1 cellular context compared by ENCODE assay signal in genomic region chr3:155870945-155871745, GRCh38.
TF ChIP-seq lines count a peak whose summit lies in the region.

No MANE protein-coding gene starts in this region.

TF ChIP-seq in K562, 482 proteins besides CTCF, POLR2A, EP300 and RAD21 (continued from another document and continues in another):
- TF ChIP-seq, protein P1, sequence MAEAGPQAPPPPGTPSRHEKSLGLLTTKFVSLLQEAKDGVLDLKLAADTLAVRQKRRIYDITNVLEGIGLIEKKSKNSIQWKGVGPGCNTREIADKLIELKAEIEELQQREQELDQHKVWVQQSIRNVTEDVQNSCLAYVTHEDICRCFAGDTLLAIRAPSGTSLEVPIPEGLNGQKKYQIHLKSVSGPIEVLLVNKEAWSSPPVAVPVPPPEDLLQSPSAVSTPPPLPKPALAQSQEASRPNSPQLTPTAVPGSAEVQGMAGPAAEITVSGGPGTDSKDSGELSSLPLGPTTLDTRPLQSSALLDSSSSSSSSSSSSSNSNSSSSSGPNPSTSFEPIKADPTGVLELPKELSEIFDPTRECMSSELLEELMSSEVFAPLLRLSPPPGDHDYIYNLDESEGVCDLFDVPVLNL (CRISPR knock-in tag; IDR thresholded peaks at IDR 0.05; ENCODE audit: low read depth), result peak; percentile 56; the same call in 1 of the 2 replicates
- TF ChIP-seq, protein P2, sequence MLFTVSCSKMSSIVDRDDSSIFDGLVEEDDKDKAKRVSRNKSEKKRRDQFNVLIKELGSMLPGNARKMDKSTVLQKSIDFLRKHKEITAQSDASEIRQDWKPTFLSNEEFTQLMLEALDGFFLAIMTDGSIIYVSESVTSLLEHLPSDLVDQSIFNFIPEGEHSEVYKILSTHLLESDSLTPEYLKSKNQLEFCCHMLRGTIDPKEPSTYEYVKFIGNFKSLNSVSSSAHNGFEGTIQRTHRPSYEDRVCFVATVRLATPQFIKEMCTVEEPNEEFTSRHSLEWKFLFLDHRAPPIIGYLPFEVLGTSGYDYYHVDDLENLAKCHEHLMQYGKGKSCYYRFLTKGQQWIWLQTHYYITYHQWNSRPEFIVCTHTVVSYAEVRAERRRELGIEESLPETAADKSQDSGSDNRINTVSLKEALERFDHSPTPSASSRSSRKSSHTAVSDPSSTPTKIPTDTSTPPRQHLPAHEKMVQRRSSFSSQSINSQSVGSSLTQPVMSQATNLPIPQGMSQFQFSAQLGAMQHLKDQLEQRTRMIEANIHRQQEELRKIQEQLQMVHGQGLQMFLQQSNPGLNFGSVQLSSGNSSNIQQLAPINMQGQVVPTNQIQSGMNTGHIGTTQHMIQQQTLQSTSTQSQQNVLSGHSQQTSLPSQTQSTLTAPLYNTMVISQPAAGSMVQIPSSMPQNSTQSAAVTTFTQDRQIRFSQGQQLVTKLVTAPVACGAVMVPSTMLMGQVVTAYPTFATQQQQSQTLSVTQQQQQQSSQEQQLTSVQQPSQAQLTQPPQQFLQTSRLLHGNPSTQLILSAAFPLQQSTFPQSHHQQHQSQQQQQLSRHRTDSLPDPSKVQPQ (CRISPR knock-in tag; IDR thresholded peaks at IDR 0.05; ENCODE audit: borderline replicate concordance), result no peak
- TF ChIP-seq BCL6 (CRISPR knock-in tag; IDR thresholded peaks at IDR 0.05), result no peak
- no peak for TF ChIP-seq CCAR2 (IDR thresholded peaks at IDR 0.05; ENCODE audit: low read depth, low read length)
- no peak for TF ChIP-seq ZFP30 (CRISPR knock-in tag; IDR thresholded peaks at IDR 0.05; ENCODE audit: borderline replicate concordance)
- TF ChIP-seq PURB (CRISPR knock-in tag; IDR thresholded peaks at IDR 0.05; ENCODE audit: low read depth), result no peak
- no peak for TF ChIP-seq ZNF75A (CRISPR knock-in tag; IDR thresholded peaks at IDR 0.05)
- TF ChIP-seq, protein P3, sequence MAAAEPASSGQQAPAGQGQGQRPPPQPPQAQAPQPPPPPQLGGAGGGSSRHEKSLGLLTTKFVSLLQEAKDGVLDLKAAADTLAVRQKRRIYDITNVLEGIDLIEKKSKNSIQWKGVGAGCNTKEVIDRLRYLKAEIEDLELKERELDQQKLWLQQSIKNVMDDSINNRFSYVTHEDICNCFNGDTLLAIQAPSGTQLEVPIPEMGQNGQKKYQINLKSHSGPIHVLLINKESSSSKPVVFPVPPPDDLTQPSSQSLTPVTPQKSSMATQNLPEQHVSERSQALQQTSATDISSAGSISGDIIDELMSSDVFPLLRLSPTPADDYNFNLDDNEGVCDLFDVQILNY (CRISPR knock-in tag; IDR thresholded peaks at IDR 0.05), result 0 out of 2 replicates have a peak, but pooled peaks have one; percentile 56
- TF ChIP-seq CBX1 (IDR thresholded peaks at IDR 0.05; ENCODE audit: low read depth), result 0 out of 2 replicates have a peak, but pooled peaks have one; percentile 27
- TF ChIP-seq TEAD4 (IDR thresholded peaks at IDR 0.05; ENCODE audit: low read length), result no peak
- TF ChIP-seq TEAD4 (CRISPR knock-in tag; IDR thresholded peaks at IDR 0.05; ENCODE audit: borderline replicate concordance), result 0 out of 2 replicates have a peak, but pooled peaks have one; percentile 41
- 0 out of 2 replicates have a peak, but pooled peaks have one; percentile 25 for TF ChIP-seq HDAC2 (IDR thresholded peaks at IDR 0.05)
- TF ChIP-seq REST (CRISPR knock-in tag; IDR thresholded peaks at IDR 0.05; ENCODE audit: low read depth), result no peak
- TF ChIP-seq TCF7L2 (IDR thresholded peaks at IDR 0.05; ENCODE audit: low read depth, low read length), result no peak
- TF ChIP-seq SRSF1 (IDR thresholded peaks at IDR 0.05; ENCODE audit: low read depth, low read length), result no peak
- no peak for TF ChIP-seq ATF4 (CRISPR knock-in tag; IDR thresholded peaks at IDR 0.05)
- TF ChIP-seq CREB1 (IDR thresholded peaks at IDR 0.05), result peak; percentile 7; the same call in 1 of the 2 replicates
- no peak; the same call in 1 of the 2 replicates for TF ChIP-seq CREB1 (CRISPR knock-in tag; IDR thresholded peaks at IDR 0.05)
- no peak for TF ChIP-seq CHD4 (IDR thresholded peaks at IDR 0.05; ENCODE audit: insufficient read depth, insufficient replicate concordance, low read depth, low read length, poor library complexity, severe bottlenecking)
- TF ChIP-seq NFE2 (IDR thresholded peaks at IDR 0.05; ENCODE audit: low read depth), result no peak
- TF ChIP-seq, protein P4, sequence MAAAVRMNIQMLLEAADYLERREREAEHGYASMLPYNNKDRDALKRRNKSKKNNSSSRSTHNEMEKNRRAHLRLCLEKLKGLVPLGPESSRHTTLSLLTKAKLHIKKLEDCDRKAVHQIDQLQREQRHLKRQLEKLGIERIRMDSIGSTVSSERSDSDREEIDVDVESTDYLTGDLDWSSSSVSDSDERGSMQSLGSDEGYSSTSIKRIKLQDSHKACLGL (CRISPR knock-in tag; IDR thresholded peaks at IDR 0.05; ENCODE audit: borderline replicate concordance, poor library complexity, severe bottlenecking), result no peak
- TF ChIP-seq ARID2 (IDR thresholded peaks at IDR 0.05), result no peak
- TF ChIP-seq IRF2 (CRISPR knock-in tag; IDR thresholded peaks at IDR 0.05), result no peak
- TF ChIP-seq, protein P5, sequence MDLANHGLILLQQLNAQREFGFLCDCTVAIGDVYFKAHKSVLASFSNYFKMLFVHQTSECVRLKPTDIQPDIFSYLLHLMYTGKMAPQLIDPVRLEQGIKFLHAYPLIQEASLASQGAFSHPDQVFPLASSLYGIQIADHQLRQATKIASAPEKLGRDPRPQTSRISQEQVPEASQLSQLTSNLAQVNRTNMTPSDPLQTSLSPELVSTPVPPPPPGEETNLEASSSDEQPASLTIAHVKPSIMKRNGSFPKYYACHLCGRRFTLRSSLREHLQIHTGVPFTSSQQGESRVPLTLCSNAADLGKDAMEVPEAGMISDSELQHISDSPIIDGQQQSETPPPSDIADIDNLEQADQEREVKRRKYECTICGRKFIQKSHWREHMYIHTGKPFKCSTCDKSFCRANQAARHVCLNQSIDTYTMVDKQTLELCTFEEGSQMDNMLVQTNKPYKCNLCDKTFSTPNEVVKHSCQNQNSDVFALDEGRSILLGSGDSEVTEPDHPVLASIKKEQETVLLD (IDR thresholded peaks at IDR 0.05), result 0 out of 2 replicates have a peak, but pooled peaks have one; percentile 19
- peak; percentile 40 for TF ChIP-seq TAF1 (IDR thresholded peaks at IDR 0.05; ENCODE audit: control insufficient read depth, extremely low read depth, insufficient read depth, low read length, severe bottlenecking)
- TF ChIP-seq ZNF263 (CRISPR knock-in tag; IDR thresholded peaks at IDR 0.05; ENCODE audit: borderline replicate concordance), result 0 out of 2 replicates have a peak, but pooled peaks have one; percentile 15
- no peak for TF ChIP-seq NCOR1 (IDR thresholded peaks at IDR 0.05)
- TF ChIP-seq ZNF586 (CRISPR knock-in tag; conservative IDR thresholded peaks at IDR 0.05), result no peak
- TF ChIP-seq POLR2H (tag; IDR thresholded peaks at IDR 0.05; ENCODE audit: low read depth), result no peak; the same call in 1 of the 2 replicates
- no peak for TF ChIP-seq PRMT5 (CRISPR knock-in tag; IDR thresholded peaks at IDR 0.05)
- peak; percentile 77 for TF ChIP-seq GMEB1 (CRISPR knock-in tag; IDR thresholded peaks at IDR 0.05)
- TF ChIP-seq FOXP1 (CRISPR knock-in tag; IDR thresholded peaks at IDR 0.05), result peak; percentile 6; the same call in 1 of the 2 replicates
- TF ChIP-seq MAX (CRISPR knock-in tag; IDR thresholded peaks at IDR 0.05), result peak; percentile 50; the same call in 1 of the 2 replicates
- TF ChIP-seq NR0B1 (IDR thresholded peaks at IDR 0.05; ENCODE audit: partially characterized antibody), result no peak
- TF ChIP-seq ZNF507 (tag; conservative IDR thresholded peaks at IDR 0.05), result no peak
- 0 out of 2 replicates have a peak, but pooled peaks have one; percentile 70 for TF ChIP-seq RBM14 (IDR thresholded peaks at IDR 0.05; ENCODE audit: borderline replicate concordance, insufficient read depth, low read depth, low read length)
- TF ChIP-seq, protein P6, sequence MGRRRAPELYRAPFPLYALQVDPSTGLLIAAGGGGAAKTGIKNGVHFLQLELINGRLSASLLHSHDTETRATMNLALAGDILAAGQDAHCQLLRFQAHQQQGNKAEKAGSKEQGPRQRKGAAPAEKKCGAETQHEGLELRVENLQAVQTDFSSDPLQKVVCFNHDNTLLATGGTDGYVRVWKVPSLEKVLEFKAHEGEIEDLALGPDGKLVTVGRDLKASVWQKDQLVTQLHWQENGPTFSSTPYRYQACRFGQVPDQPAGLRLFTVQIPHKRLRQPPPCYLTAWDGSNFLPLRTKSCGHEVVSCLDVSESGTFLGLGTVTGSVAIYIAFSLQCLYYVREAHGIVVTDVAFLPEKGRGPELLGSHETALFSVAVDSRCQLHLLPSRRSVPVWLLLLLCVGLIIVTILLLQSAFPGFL (CRISPR knock-in tag; IDR thresholded peaks at IDR 0.05), result no peak
- no peak for TF ChIP-seq ZNF41 (CRISPR knock-in tag; conservative IDR thresholded peaks at IDR 0.05)
- TF ChIP-seq KDM2B (CRISPR knock-in tag; IDR thresholded peaks at IDR 0.05), result peak; percentile 3; the same call in 1 of the 2 replicates
- TF ChIP-seq, protein P7, sequence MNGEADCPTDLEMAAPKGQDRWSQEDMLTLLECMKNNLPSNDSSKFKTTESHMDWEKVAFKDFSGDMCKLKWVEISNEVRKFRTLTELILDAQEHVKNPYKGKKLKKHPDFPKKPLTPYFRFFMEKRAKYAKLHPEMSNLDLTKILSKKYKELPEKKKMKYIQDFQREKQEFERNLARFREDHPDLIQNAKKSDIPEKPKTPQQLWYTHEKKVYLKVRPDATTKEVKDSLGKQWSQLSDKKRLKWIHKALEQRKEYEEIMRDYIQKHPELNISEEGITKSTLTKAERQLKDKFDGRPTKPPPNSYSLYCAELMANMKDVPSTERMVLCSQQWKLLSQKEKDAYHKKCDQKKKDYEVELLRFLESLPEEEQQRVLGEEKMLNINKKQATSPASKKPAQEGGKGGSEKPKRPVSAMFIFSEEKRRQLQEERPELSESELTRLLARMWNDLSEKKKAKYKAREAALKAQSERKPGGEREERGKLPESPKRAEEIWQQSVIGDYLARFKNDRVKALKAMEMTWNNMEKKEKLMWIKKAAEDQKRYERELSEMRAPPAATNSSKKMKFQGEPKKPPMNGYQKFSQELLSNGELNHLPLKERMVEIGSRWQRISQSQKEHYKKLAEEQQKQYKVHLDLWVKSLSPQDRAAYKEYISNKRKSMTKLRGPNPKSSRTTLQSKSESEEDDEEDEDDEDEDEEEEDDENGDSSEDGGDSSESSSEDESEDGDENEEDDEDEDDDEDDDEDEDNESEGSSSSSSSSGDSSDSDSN (IDR thresholded peaks at IDR 0.05; ENCODE audit: borderline replicate concordance in 1 of 2, low read depth in 2 of 2, low read length in 2 of 2), result peak in 1 of 2 experiments; percentile 52; a peak in 2 of 4 replicates
- no peak for TF ChIP-seq MBD2 (IDR thresholded peaks at IDR 0.05; ENCODE audit: borderline replicate concordance, low read depth)
